ENCODE assay signal across 1 cellular context in the genomic region with DNA sequence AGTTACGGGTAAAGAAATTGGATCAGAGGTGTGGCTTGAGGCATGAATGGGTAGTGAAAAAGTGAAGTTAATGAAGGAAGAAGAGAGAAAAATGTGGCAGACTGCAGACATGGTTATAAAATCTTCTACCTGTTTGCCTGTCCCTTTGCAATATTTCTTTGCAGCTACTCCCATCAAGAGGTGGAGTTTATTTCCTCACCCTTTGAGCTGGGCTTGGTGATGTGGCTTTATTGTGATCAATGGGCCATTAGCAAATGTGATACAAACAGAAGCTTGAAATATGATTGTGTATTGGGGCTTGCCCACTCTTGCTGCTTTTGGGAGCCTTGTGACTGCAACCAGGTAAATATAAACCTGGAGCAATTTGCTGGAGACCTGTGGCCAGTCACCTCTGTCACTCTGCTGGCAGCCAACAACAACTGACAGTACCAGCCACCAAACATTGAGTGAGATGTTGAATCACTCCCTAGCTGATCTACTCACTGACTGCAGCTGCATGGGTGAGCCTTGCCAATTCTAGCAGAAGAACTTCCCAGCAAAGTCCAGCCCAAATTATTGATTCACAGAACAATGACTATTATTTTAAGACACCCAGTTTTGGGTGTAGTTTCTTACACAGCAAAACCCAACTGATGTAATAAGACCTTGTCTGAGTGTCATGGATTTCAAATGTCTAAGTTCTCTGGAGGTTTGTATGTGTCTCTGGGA.
TF ChIP-seq lines count a peak whose summit lies in the region.

No MANE protein-coding gene starts in this region.

TF ChIP-seq in HepG2, 621 proteins besides CTCF, POLR2A, EP300 and RAD21:
- TF ChIP-seq, protein P1, sequence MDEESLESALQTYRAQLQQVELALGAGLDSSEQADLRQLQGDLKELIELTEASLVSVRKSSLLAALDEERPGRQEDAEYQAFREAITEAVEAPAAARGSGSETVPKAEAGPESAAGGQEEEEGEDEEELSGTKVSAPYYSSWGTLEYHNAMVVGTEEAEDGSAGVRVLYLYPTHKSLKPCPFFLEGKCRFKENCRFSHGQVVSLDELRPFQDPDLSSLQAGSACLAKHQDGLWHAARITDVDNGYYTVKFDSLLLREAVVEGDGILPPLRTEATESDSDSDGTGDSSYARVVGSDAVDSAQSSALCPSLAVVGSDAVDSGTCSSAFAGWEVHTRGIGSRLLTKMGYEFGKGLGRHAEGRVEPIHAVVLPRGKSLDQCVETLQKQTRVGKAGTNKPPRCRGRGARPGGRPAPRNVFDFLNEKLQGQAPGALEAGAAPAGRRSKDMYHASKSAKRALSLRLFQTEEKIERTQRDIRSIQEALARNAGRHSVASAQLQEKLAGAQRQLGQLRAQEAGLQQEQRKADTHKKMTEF (CRISPR knock-in tag; IDR thresholded peaks at IDR 0.05): no peak
- TF ChIP-seq ZBTB44 (CRISPR knock-in tag; IDR thresholded peaks at IDR 0.05) (no peak), ZNF687 (CRISPR knock-in tag; IDR thresholded peaks at IDR 0.05) (no peak), ZNF543 (CRISPR knock-in tag; IDR thresholded peaks at IDR 0.05) (no peak), KLF11 (CRISPR knock-in tag; IDR thresholded peaks at IDR 0.05) (no peak), MAZ (IDR thresholded peaks at IDR 0.05; ENCODE audit: borderline replicate concordance, low read depth, low read length) (no peak), MAZ (CRISPR knock-in tag; IDR thresholded peaks at IDR 0.05; ENCODE audit: low read depth) (no peak), NFE2L1 (CRISPR knock-in tag; IDR thresholded peaks at IDR 0.05; ENCODE audit: borderline replicate concordance) (no peak), ZNF383 (CRISPR knock-in tag; IDR thresholded peaks at IDR 0.05; ENCODE audit: borderline replicate concordance) (no peak), THAP11 (CRISPR knock-in tag; IDR thresholded peaks at IDR 0.05) (no peak), SPEN (CRISPR knock-in tag; IDR thresholded peaks at IDR 0.05; ENCODE audit: low read depth) (no peak)
- TF ChIP-seq, protein P2, sequence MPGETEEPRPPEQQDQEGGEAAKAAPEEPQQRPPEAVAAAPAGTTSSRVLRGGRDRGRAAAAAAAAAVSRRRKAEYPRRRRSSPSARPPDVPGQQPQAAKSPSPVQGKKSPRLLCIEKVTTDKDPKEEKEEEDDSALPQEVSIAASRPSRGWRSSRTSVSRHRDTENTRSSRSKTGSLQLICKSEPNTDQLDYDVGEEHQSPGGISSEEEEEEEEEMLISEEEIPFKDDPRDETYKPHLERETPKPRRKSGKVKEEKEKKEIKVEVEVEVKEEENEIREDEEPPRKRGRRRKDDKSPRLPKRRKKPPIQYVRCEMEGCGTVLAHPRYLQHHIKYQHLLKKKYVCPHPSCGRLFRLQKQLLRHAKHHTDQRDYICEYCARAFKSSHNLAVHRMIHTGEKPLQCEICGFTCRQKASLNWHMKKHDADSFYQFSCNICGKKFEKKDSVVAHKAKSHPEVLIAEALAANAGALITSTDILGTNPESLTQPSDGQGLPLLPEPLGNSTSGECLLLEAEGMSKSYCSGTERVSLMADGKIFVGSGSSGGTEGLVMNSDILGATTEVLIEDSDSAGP (CRISPR knock-in tag; IDR thresholded peaks at IDR 0.05; ENCODE audit: borderline replicate concordance): no peak
- TF ChIP-seq, protein P3, sequence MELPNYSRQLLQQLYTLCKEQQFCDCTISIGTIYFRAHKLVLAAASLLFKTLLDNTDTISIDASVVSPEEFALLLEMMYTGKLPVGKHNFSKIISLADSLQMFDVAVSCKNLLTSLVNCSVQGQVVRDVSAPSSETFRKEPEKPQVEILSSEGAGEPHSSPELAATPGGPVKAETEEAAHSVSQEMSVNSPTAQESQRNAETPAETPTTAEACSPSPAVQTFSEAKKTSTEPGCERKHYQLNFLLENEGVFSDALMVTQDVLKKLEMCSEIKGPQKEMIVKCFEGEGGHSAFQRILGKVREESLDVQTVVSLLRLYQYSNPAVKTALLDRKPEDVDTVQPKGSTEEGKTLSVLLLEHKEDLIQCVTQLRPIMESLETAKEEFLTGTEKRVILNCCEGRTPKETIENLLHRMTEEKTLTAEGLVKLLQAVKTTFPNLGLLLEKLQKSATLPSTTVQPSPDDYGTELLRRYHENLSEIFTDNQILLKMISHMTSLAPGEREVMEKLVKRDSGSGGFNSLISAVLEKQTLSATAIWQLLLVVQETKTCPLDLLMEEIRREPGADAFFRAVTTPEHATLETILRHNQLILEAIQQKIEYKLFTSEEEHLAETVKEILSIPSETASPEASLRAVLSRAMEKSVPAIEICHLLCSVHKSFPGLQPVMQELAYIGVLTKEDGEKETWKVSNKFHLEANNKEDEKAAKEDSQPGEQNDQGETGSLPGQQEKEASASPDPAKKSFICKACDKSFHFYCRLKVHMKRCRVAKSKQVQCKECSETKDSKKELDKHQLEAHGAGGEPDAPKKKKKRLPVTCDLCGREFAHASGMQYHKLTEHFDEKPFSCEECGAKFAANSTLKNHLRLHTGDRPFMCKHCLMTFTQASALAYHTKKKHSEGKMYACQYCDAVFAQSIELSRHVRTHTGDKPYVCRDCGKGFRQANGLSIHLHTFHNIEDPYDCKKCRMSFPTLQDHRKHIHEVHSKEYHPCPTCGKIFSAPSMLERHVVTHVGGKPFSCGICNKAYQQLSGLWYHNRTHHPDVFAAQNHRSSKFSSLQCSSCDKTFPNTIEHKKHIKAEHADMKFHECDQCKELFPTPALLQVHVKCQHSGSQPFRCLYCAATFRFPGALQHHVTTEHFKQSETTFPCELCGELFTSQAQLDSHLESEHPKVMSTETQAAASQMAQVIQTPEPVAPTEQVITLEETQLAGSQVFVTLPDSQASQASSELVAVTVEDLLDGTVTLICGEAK (IDR thresholded peaks at IDR 0.05): no peak
- TF ChIP-seq, protein P3 (CRISPR knock-in tag; IDR thresholded peaks at IDR 0.05): no peak
